In the genomic region with DNA sequence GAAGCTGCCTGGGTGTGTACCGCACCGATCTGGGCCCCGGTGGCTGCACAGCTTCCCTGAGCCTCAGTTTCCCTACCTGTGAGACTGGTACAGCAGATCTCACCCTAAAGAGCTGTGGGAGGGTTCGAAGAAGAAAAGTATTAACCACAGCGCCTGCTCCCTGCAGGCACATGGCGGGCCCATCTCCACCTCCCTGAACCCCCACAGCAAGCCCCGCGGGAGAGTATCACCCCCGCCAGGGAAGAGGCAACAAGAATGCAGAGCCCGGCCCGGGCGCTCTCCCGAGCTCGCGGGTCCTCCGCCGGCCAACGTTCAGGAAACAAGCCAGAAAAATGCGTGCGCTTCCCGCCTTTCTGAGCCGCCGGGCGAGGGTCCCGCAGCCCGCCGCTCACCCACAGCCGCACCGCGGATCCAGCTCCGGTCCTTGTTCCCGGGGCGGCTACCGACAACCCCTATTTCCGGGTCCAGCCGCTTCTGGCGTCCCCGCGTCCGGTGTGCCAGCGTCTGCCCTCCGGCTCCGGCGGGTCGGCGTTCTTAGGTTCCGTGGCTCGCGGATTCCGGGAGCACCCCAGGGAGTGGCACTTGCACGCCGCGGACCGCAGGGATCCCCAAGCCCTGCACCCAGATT, we compare ENCODE assay signal across 8 cellular contexts. TPM values are rescaled to one million over a fixed set of nuclear protein-coding genes. Genes with fewer than 3 reads are reported as not detected.
DNase-seq lines count a peak whose midpoint lies in the region; ATAC-seq and TF ChIP-seq lines count a peak whose summit lies in the region.

A gene with protein sequence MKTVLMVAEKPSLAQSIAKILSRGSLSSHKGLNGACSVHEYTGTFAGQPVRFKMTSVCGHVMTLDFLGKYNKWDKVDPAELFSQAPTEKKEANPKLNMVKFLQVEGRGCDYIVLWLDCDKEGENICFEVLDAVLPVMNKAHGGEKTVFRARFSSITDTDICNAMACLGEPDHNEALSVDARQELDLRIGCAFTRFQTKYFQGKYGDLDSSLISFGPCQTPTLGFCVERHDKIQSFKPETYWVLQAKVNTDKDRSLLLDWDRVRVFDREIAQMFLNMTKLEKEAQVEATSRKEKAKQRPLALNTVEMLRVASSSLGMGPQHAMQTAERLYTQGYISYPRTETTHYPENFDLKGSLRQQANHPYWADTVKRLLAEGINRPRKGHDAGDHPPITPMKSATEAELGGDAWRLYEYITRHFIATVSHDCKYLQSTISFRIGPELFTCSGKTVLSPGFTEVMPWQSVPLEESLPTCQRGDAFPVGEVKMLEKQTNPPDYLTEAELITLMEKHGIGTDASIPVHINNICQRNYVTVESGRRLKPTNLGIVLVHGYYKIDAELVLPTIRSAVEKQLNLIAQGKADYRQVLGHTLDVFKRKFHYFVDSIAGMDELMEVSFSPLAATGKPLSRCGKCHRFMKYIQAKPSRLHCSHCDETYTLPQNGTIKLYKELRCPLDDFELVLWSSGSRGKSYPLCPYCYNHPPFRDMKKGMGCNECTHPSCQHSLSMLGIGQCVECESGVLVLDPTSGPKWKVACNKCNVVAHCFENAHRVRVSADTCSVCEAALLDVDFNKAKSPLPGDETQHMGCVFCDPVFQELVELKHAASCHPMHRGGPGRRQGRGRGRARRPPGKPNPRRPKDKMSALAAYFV (minus strand): TSS at position 450 of the 628 bp plus-strand sequence. CDS start 7,078 bp downstream, outside the sequence.

- peak within 1 kb of the TSS; percentile 74 to 95 (median 91) for H3K27ac ChIP-seq in BLaER1 treated with 17β-estradiol and CSF1 and Interleukin-3, amounts not matched to agents 10 nM and 100 nM
- peak within 1 kb of the TSS; percentile 55 to 93 (median 82) for H3K27ac ChIP-seq in heart left ventricle
- peak within 1 kb of the TSS; percentile 67 to 90 (median 87) for H3K27ac ChIP-seq in tibial nerve

- peaks cover 0 to 34% (median 15%) of the 10 kb centered on the region in 11 experiments; a peak in 13 of 22 replicates for H3K36me3 ChIP-seq in BLaER1 treated with 17β-estradiol and CSF1 and Interleukin-3, amounts not matched to agents 10 nM and 100 nM
- peaks cover 4% of the 10 kb centered on the region for H3K36me3 ChIP-seq in adipocyte (ENCODE audit: control insufficient read depth, insufficient read depth, low read length, severe bottlenecking)
- H3K36me3 ChIP-seq in heart left ventricle = peaks cover 0 to 8% (median 0%) of the 10 kb centered on the region in 9 donors
- H3K36me3 ChIP-seq in tibial nerve = peaks cover 0 to 18% (median 0%) of the 10 kb centered on the region in 3 donors

- H4K20me1 ChIP-seq in BLaER1 treated with 17β-estradiol and CSF1 and Interleukin-3, amounts not matched to agents 10 nM and 100 nM = peaks cover 4 to 45% (median 27%) of the 10 kb centered on the region in 11 experiments; a peak in 13 of 22 replicates

- peak within 1 kb of the TSS; percentile 88 to 100 (median 94) for H3K4me3 ChIP-seq in BLaER1 treated with 17β-estradiol and CSF1 and Interleukin-3, amounts not matched to agents 10 nM and 100 nM
- H3K4me3 ChIP-seq in adipocyte (ENCODE audit: low read length) (peak within 1 kb of the TSS; percentile 100), heart left ventricle (peak within 1 kb of the TSS; percentile 67 to 99 (median 88)), tibial nerve (peak within 1 kb of the TSS; percentile 80 to 98 (median 92))

- H3K4me2 ChIP-seq in BLaER1 treated with 17β-estradiol and CSF1 and Interleukin-3, amounts not matched to agents 10 nM and 100 nM = peak within 1 kb of the TSS; percentile 84 to 99 (median 95)

- peaks cover 20 to 49% (median 41%) of the 10 kb centered on the region in 3 donors for H3K4me1 Mint-ChIP-seq in T-cell

- H3K27ac Mint-ChIP-seq in T-cell = peak within 1 kb of the TSS; percentile 84 to 87

- intact Hi-C loops in heart left ventricle (cut with DNase I) = loop anchor here in 1 of 10 donors (5.0 kb wide), 1 partner anchor 45 kb away; no protein-coding TSS in a partner anchor

- peaks cover 7% of the 10 kb centered on the region for H3K36me3 Mint-ChIP-seq in T-cell

- 0 to 2% (median 0%) methylated on average over 29 to 54 of the region's 54 CpGs for WGBS in heart left ventricle, 4 donors
- 0 to 1% methylated on average over 49 to 54 of the region's 54 CpGs for WGBS in tibial nerve, 2 donors

- H3K27me3 ChIP-seq in BLaER1 treated with 17β-estradiol and CSF1 and Interleukin-3, amounts not matched to agents 10 nM and 100 nM = no peaks in the 10 kb centered on the region
- H3K27me3 ChIP-seq in adipocyte (replicated peaks; ENCODE audit: control insufficient read depth, insufficient read depth, low read length) (no peaks in the 10 kb centered on the region), heart left ventricle (no peaks in the 10 kb centered on the region), tibial nerve (no peaks in the 10 kb centered on the region)

- ATAC-seq in GM21528 (IDR thresholded peaks at IDR 0.05; ENCODE audit: low FRiP score, unreplicated experiment) (peak; percentile 61), T-cell (replicated peaks in 1 of 4) (peak; percentile 92 to 97 (median 95)), heart left ventricle (peak; percentile 76 to 93 (median 90))

- H3K9me3 ChIP-seq in BLaER1 treated with 17β-estradiol and CSF1 and Interleukin-3, amounts not matched to agents 10 nM and 100 nM (replicated peaks in 1 of 11) = no peaks in the 10 kb centered on the region
- H3K9me3 ChIP-seq in adipocyte (ENCODE audit: control insufficient read depth, low read length) (no peaks in the 10 kb centered on the region), heart left ventricle (no peaks in the 10 kb centered on the region), tibial nerve (no peaks in the 10 kb centered on the region)

- peak; percentile 72 for DNase-seq in NCI-H1092 treated with DMSO at 0.1 percent for 48 hours (lab: John Stamatoyannopoulos, UW)
- DNase-seq in T-cell = peak; percentile 43 to 83 (median 73)
- peak; percentile 92 for DNase-seq in adipocyte (ENCODE audit: low read depth)
- DNase-seq in heart left ventricle = peak; percentile 82 to 93 (median 85)
- DNase-seq in pons (ENCODE audit: low spot score) = peak; percentile 52
- DNase-seq in tibial nerve (ENCODE audit: low spot score in 2 of 2) = peak; percentile 55 to 64

- H3K4me1 ChIP-seq in BLaER1 treated with 17β-estradiol and CSF1 and Interleukin-3, amounts not matched to agents 10 nM and 100 nM = peaks cover 9 to 26% (median 19%) of the 10 kb centered on the region in 10 experiments
- H3K4me1 ChIP-seq in adipocyte (ENCODE audit: control insufficient read depth, insufficient read depth, low read length) (peaks cover 12% of the 10 kb centered on the region), heart left ventricle (peaks cover 0 to 23% (median 14%) of the 10 kb centered on the region in 12 donors), tibial nerve (peaks cover 0 to 34% (median 19%) of the 10 kb centered on the region in 4 donors)

- peak within 1 kb of the TSS; percentile 88 to 89 (median 88) for H3K4me3 Mint-ChIP-seq in T-cell

- peak in 1 of 2 donors; percentile 66 for TF ChIP-seq POLR2A in heart left ventricle (IDR thresholded peaks at IDR 0.05)
- no peak for TF ChIP-seq POLR2A in tibial nerve (IDR thresholded peaks at IDR 0.05)

- POLR2A ChIA-PET in T-cell (lab: Charles Lee) = interaction anchor here in 1 of 2 donors (0.5 kb wide), 1 partner anchor 1127 kb away, joined by 8 read pairs; no protein-coding TSS in a partner anchor

- TF ChIP-seq CTCF in heart left ventricle (IDR thresholded peaks at IDR 0.05) (no peak), tibial nerve (IDR thresholded peaks at IDR 0.05) (peak in 1 of 5 experiments; percentile 25)

- H3K27me3 Mint-ChIP-seq in T-cell = no peaks in the 10 kb centered on the region

- no peaks in the 10 kb centered on the region for H3K9me3 Mint-ChIP-seq in T-cell

- H3K9ac ChIP-seq in BLaER1 treated with 17β-estradiol and CSF1 and Interleukin-3, amounts not matched to agents 10 nM and 100 nM = peak within 1 kb of the TSS; percentile 87 to 98 (median 93)
- peak within 1 kb of the TSS; percentile 99 for H3K9ac ChIP-seq in adipocyte (ENCODE audit: low read length)

- TF ChIP-seq EP300 in tibial nerve (IDR thresholded peaks at IDR 0.05) = peak; percentile 77 to 83

- CTCF ChIA-PET in T-cell (lab: Charles Lee) = interaction anchor here in 1 of 2 donors (0.6 to 1.3 kb wide), 5 partner anchors 10 to 579 kb away, joined by 3 to 4 read pairs (median 3); partner anchors contain the start of gene PPM1F

RNA-seq across cellular contexts. Expression of the gene that starts here (rescaled TPM):
- total RNA-seq in T-cell (10 to 100 TPM; 58.9 to 90.6 (median 65.9) TPM), heart left ventricle (10 to 100 TPM in 7 of 9 donors, 1 to 10 TPM in 2; 9.6 to 12.9 (median 11.2) TPM), tibial nerve (10 to 100 TPM; 24.3 to 68.1 (median 48.4) TPM)
- polyA plus RNA-seq in heart left ventricle = 1 to 10 TPM; 9.5 to 9.9 TPM

Comparison
In these comparisons a context has a peak if more than half of its experiments do, and no peak if none do; other contexts are left out.
1. Peak in every context shown above with its lines: DNase-seq, ATAC-seq, H3K4me3 ChIP-seq and H3K27ac ChIP-seq.